1 cellular context compared by ENCODE assay signal in the genomic region with DNA sequence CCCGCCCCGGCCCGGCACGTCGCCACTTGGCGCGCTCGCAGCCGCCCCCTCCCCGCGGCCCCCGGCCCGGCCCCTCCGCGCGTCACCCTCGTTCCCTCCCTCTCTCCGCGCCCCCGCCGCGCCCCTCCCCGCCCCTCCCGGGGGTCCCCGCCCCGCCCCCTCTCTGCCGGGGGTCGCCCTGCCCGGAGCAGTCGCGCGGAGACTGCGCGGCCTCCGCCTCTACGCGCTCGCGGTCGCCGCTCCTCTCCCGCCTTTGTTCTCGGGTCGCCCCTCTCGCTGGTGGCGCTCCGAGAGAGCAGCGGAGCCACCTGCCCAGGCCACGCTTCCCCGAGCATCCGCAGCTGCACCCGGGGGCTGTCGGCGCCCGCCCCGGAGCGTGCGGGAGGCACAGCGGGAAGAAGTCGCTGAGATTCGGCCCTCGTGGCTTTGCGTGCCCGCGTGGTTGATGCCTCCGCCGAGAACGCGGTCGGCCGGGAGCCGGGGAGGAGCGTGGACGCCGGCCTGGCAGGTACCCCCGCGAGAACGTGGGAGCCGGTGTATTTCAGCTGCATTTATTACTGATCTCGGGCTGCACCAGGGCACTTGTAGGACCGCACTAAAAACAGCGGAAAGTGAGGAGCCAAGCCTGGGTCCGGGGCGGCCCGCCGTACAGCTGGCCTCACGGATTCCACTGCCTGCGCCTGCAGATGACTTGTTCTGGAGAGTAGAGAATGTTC.
A peak's percentile ranks its signal among the peaks of the same experiment; 100 is the strongest.
TF ChIP-seq lines count a peak whose summit lies in the region.

No MANE protein-coding gene starts in this region.

TF ChIP-seq in neural cell, 6 proteins besides CTCF, POLR2A, EP300 and RAD21 (continued from another document):
- peak; percentile 73 for TF ChIP-seq REST (IDR thresholded peaks at IDR 0.05; ENCODE audit: borderline replicate concordance)
- TF ChIP-seq MXI1 (conservative IDR thresholded peaks at IDR 0.05; ENCODE audit: poor library complexity, severe bottlenecking): peak; percentile 97
- peak; percentile 16 for TF ChIP-seq SMC3 (conservative IDR thresholded peaks at IDR 0.05; ENCODE audit: poor library complexity)
